ENCODE assay signal across 27 cellular contexts in genomic region chr6:152959333-152959732, GRCh38.
"Had no signal": no experiment of that assay in that cellular context is flagged by ENCODE, and none has a peak within 500 bp of the region (broad histone marks: within the 10 kb centered on the region; RNA-seq: fewer than 3 reads in every experiment).

No MANE protein-coding gene starts in this region.

- H3K9me3 Mint-ChIP-seq: nephron; neural progenitor cell; stimulated activated effector memory CD8-positive, alpha-beta T cell treated with anti-CD3 and anti-CD28 coated beads, Interleukin-12 subunit alpha, Interleukin-12 subunit beta, amount 100 ng/mL, for 72 hours; stimulated activated naive CD8-positive, alpha-beta T cell treated with anti-CD3 and anti-CD28 coated beads, Interleukin-15, Interleukin-2, amounts not matched to agents 100 ng/mL and 50 ng/mL, for 24 hours had no signal

- H3K27ac Mint-ChIP-seq: nephron; neural progenitor cell; progenitor cell of endocrine pancreas; stimulated activated effector memory CD8-positive, alpha-beta T cell treated with anti-CD3 and anti-CD28 coated beads, Interleukin-12 subunit alpha, Interleukin-12 subunit beta, amount 100 ng/mL, for 72 hours; stimulated activated naive B cell treated with anti-CD40 and anti-IgM and Interleukin-4, amounts not matched to agents 10 μg/mL and 1 μg/mL and 100 μg/mL, for 72 hours; stimulated activated naive CD8-positive, alpha-beta T cell treated with anti-CD3 and anti-CD28 coated beads, Interleukin-15, Interleukin-2, amounts not matched to agents 100 ng/mL and 50 ng/mL, for 24 hours had no signal

- H2AFZ ChIP-seq: neural progenitor cell, parathyroid adenoma had no signal

- DNase-seq: occipital lobe; ovary; psoas muscle; right cardiac atrium; sigmoid colon; small intestine; stimulated activated CD4-positive, alpha-beta T cell treated with anti-CD3 and anti-CD28 coated beads, Interleukin-15, amount 100 ng/mL, for 24 hours; stimulated activated CD4-positive, alpha-beta T cell treated with anti-CD3 and anti-CD28 coated beads, Interleukin-2, amount 100 ng/mL, for 24 hours; stimulated activated CD4-positive, alpha-beta T cell treated with anti-CD3 and anti-CD28 coated beads, Interleukin-2, amount 100 ng/mL, for 48 hours; stimulated activated CD4-positive, alpha-beta T cell treated with anti-CD3 and anti-CD28 coated beads, Interleukin-4, amount 100 ng/mL, for 24 hours; stimulated activated naive B cell treated with anti-CD40 and anti-IgM and Interleukin-4, amounts not matched to agents 10 μg/mL and 1 μg/mL and 100 μg/mL, for 72 hours; stimulated activated naive CD4-positive, alpha-beta T cell treated with Interleukin-2 at 50 U/mL for 16 hours; stomach; thyroid gland; trophoblast cell had no signal

- H3K4me3 Mint-ChIP-seq: nephron; neural progenitor cell; stimulated activated effector memory CD8-positive, alpha-beta T cell treated with anti-CD3 and anti-CD28 coated beads, Interleukin-12 subunit alpha, Interleukin-12 subunit beta, amount 100 ng/mL, for 72 hours; stimulated activated naive B cell treated with anti-CD40 and anti-IgM and Interleukin-4, amounts not matched to agents 10 μg/mL and 1 μg/mL and 100 μg/mL, for 72 hours; stimulated activated naive CD8-positive, alpha-beta T cell treated with anti-CD3 and anti-CD28 coated beads, Interleukin-15, Interleukin-2, amounts not matched to agents 100 ng/mL and 50 ng/mL, for 24 hours had no signal

- H3K4me1 ChIP-seq: neural progenitor cell, parathyroid adenoma, psoas muscle, right lobe of liver, sigmoid colon, stomach, thyroid gland, tibial nerve, upper lobe of left lung, vagina had no signal

- H3K4me2 ChIP-seq: neural progenitor cell had no signal

- H3K27me3 Mint-ChIP-seq: progenitor cell of endocrine pancreas had no signal

- H3K9ac ChIP-seq: neural progenitor cell, parathyroid adenoma had no signal

- H3K27me3 ChIP-seq: neural progenitor cell, ovary, right lobe of liver, sigmoid colon, stomach, thyroid gland, tibial nerve, upper lobe of left lung, vagina had no signal

- H3K4me3 ChIP-seq: neural progenitor cell, ovary, psoas muscle, right lobe of liver, sigmoid colon, stomach, thoracic aorta, thyroid gland, tibial nerve, upper lobe of left lung, vagina had no signal

- H3K9me3 ChIP-seq: ovary, psoas muscle, right lobe of liver, thoracic aorta, thyroid gland, upper lobe of left lung, vagina had no signal

- H3K27ac ChIP-seq: neural progenitor cell, ovary, parathyroid adenoma, psoas muscle, right lobe of liver, sigmoid colon, stomach, thoracic aorta, thyroid gland, tibial nerve, upper lobe of left lung, vagina had no signal

- H3K4me1 Mint-ChIP-seq: nephron; neural progenitor cell; stimulated activated effector memory CD8-positive, alpha-beta T cell treated with anti-CD3 and anti-CD28 coated beads, Interleukin-12 subunit alpha, Interleukin-12 subunit beta, amount 100 ng/mL, for 72 hours; stimulated activated naive B cell treated with anti-CD40 and anti-IgM and Interleukin-4, amounts not matched to agents 10 μg/mL and 1 μg/mL and 100 μg/mL, for 72 hours had no signal

- H3K36me3 Mint-ChIP-seq: neural progenitor cell; stimulated activated effector memory CD8-positive, alpha-beta T cell treated with anti-CD3 and anti-CD28 coated beads, Interleukin-12 subunit alpha, Interleukin-12 subunit beta, amount 100 ng/mL, for 72 hours; stimulated activated naive B cell treated with anti-CD40 and anti-IgM and Interleukin-4, amounts not matched to agents 10 μg/mL and 1 μg/mL and 100 μg/mL, for 72 hours had no signal

- FAIRE-seq: small intestine, urothelium cell line had no signal

- H3K36me3 ChIP-seq: neural progenitor cell, ovary, right lobe of liver, sigmoid colon, stomach, thoracic aorta, thyroid gland, tibial nerve, upper lobe of left lung, vagina had no signal
